ENCODE assay signal across 21 cellular contexts in the genomic region with DNA sequence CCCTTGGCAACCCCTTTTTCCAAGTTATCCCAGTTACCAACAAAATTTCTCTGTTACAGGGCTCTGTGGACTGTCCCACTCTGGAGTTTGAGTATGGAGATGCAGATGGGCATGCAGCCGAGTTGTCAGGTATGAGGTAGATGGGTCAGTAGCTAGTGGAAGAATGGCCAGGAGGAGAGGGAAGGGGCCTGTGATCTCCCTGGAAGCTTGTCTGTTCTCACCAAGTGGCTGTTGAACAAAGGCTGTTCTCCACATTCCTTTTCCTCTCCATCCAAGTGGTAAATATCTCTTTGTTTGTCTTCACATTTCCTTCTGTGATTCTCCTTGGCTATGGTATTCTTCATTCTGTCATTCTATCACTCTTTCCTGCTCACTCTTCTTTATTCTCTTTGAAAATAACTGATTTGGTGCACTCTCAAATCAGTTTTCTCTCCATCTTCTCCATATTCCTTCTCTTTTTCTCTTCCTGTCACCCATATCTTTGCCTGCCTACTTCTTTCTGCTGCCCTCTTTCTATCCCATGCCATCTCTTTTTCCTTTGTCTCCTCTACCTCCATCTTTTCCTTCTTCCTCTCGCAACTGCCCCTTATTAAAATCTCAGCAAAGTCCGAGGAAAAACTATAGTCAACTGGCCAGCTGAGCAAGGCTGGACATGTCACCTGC. TPM values are rescaled to one million over a fixed set of nuclear protein-coding genes. Genes with fewer than 3 reads are reported as not detected.
DNase-seq lines count a peak whose midpoint lies in the region; ATAC-seq and TF ChIP-seq lines count a peak whose summit lies in the region.
"Had no signal": no experiment of that assay in that cellular context is flagged by ENCODE, and none has a peak within 500 bp of the region (broad histone marks: within the 10 kb centered on the region; RNA-seq: fewer than 3 reads in every experiment).

No MANE protein-coding gene starts in this region.

- no peak for DNase-seq in activated naive CD4-positive, alpha-beta T cell treated with anti-CD3 and anti-CD28 coated beads, Interleukin-2, amount 10 ng/mL, durations not matched to agents 7 days and 5 days
- DNase-seq in PC-3 (no peak), gastrocnemius medialis (no peak), CD1c-positive myeloid dendritic cell (ENCODE audit: extremely low spot score) (no peak), A673 (ENCODE audit: low spot score) (no peak)
- no peak for DNase-seq in activated naive CD8-positive, alpha-beta T cell treated with anti-CD3 and anti-CD28 coated beads for 36 hours
- DNase-seq: DND-41; kidney glomerular epithelial cell; midbrain; naive B cell; NCI-H2107; NCI-H345; occipital lobe; sigmoid colon; stimulated activated CD4-positive, alpha-beta T cell treated with anti-CD3 and anti-CD28 coated beads, Interleukin-4, amount 100 ng/mL, for 1 hour; transverse colon had no signal

- POLR2A ChIA-PET in PC-3 (lab: Charles Lee; ENCODE audit: unreplicated experiment), result no interaction called here
- POLR2A ChIA-PET in A673 (lab: Charles Lee; ENCODE audit: low non-redundant PET), result interaction anchor here (0.5 kb wide), 1 partner anchor 674 kb away, joined by 8 read pairs; no protein-coding TSS in a partner anchor

- H3K27me3 ChIP-seq in PC-3 (ENCODE audit: low read length) (no peaks in the 10 kb centered on the region), gastrocnemius medialis (no peaks in the 10 kb centered on the region), A673 (replicated peaks; ENCODE audit: insufficient read depth, low read depth, low read length, poor library complexity) (no peaks in the 10 kb centered on the region)
- H3K27me3 ChIP-seq: gastroesophageal sphincter had no signal

- in situ Hi-C loops in gastrocnemius medialis (cut with MboI; ENCODE audit: low sequenced_read_pairs in 4 of 4), result no loop called here

- H2AFZ ChIP-seq in PC-3 (ENCODE audit: low read length), result no peak overlapping the region

- no peak overlapping the region for H3K9ac ChIP-seq in PC-3 (ENCODE audit: low read length)

- H3K36me3 ChIP-seq in PC-3 (ENCODE audit: low read depth, low read length) (0 out of 2 replicates have a peak, but pooled peaks cover 7% of the 10 kb centered on the region), gastrocnemius medialis (peaks cover 0 to 5% of the 10 kb centered on the region in 2 donors), A673 (ENCODE audit: insufficient read depth, low read length, poor library complexity, severe bottlenecking) (peaks cover 3% of the 10 kb centered on the region)
- H3K36me3 ChIP-seq: gastroesophageal sphincter, sigmoid colon, transverse colon had no signal

- H3K4me1 Mint-ChIP-seq in activated naive CD4-positive, alpha-beta T cell treated with anti-CD3 and anti-CD28 coated beads, Interleukin-2, amount 50 U/mL, for 24 hours, result peaks cover 31% of the 10 kb centered on the region
- H3K4me1 Mint-ChIP-seq in activated naive CD4-positive, alpha-beta T cell treated with anti-CD3 and anti-CD28 coated beads, Interleukin-2, amount 10 ng/mL, durations not matched to agents 7 days and 5 days, result peaks cover 33% of the 10 kb centered on the region
- peaks cover 27% of the 10 kb centered on the region for H3K4me1 Mint-ChIP-seq in activated naive CD8-positive, alpha-beta T cell treated with anti-CD3 and anti-CD28 coated beads for 36 hours

- intact Hi-C loops in PC-3 (cut with micrococcal nuclease) (no loop called here), gastrocnemius medialis (cut with DNase I; ENCODE audit: low total_unique reads) (no loop called here), A673 (cut with micrococcal nuclease; ENCODE audit: unreplicated experiment) (no loop called here)

- H3K4me2 ChIP-seq in PC-3 (ENCODE audit: low read length), result no peak overlapping the region

- H3K79me2 ChIP-seq in PC-3 (ENCODE audit: low read length), result peaks cover 20% of the 10 kb centered on the region

- H3K9me2 ChIP-seq in PC-3 (replicated peaks; ENCODE audit: low read length), result no peaks in the 10 kb centered on the region

- peaks cover 6% of the 10 kb centered on the region for H3F3A ChIP-seq in PC-3 (ENCODE audit: low read length, unreplicated experiment)

- no TSS peak for BruUV-seq in PC-3 (replicated peaks; lab: Mats Ljungman, UMichigan)
- BruUV-seq in A673 (replicated peaks; lab: Mats Ljungman, UMichigan), result no TSS peak

- peak overlapping the region; percentile 91 for H3K27ac Mint-ChIP-seq in activated naive CD4-positive, alpha-beta T cell treated with anti-CD3 and anti-CD28 coated beads, Interleukin-2, amount 50 U/mL, for 24 hours
- H3K27ac Mint-ChIP-seq in activated naive CD4-positive, alpha-beta T cell treated with anti-CD3 and anti-CD28 coated beads, Interleukin-2, amount 10 ng/mL, durations not matched to agents 7 days and 5 days, result no peak overlapping the region
- H3K27ac Mint-ChIP-seq in activated naive CD8-positive, alpha-beta T cell treated with anti-CD3 and anti-CD28 coated beads for 36 hours, result peak overlapping the region; percentile 9
- H3K27ac Mint-ChIP-seq: WTC11 had no signal

- H3K4me1 ChIP-seq in PC-3 (ENCODE audit: insufficient read depth, low read length) (peaks cover 36% of the 10 kb centered on the region), gastrocnemius medialis (peaks cover 36 to 64% of the 10 kb centered on the region in 2 donors), A673 (ENCODE audit: insufficient read depth, low read length, poor library complexity, severe bottlenecking) (peaks cover 16% of the 10 kb centered on the region)

- H3K9me3 Mint-ChIP-seq in activated naive CD4-positive, alpha-beta T cell treated with anti-CD3 and anti-CD28 coated beads, Interleukin-2, amount 50 U/mL, for 24 hours, result no peaks in the 10 kb centered on the region
- no peaks in the 10 kb centered on the region for H3K9me3 Mint-ChIP-seq in activated naive CD4-positive, alpha-beta T cell treated with anti-CD3 and anti-CD28 coated beads, Interleukin-2, amount 10 ng/mL, durations not matched to agents 7 days and 5 days
- no peaks in the 10 kb centered on the region for H3K9me3 Mint-ChIP-seq in activated naive CD8-positive, alpha-beta T cell treated with anti-CD3 and anti-CD28 coated beads for 36 hours
- H3K9me3 Mint-ChIP-seq: naive B cell, WTC11 had no signal

- CTCF ChIA-PET in activated naive CD4-positive, alpha-beta T cell treated with anti-CD3 and anti-CD28 coated beads, Interleukin-2, amount 10 ng/mL, durations not matched to agents 7 days and 5 days (lab: Charles Lee), result interaction anchor here (0.8 to 1.8 kb wide), 9 partner anchors 30 to 276 kb away, joined by 3 to 12 read pairs (median 4); no protein-coding TSS in a partner anchor
- CTCF ChIA-PET in PC-3 (lab: Charles Lee), result interaction anchor here (0.6 kb wide), 1 partner anchor 97 kb away, joined by 4 read pairs; no protein-coding TSS in a partner anchor
- CTCF ChIA-PET in A673 (lab: Charles Lee), result no interaction called here

- no peak for ATAC-seq in PC-3
- ATAC-seq in gastrocnemius medialis, result no peak
- ATAC-seq: gastroesophageal sphincter, HCT116, WTC11 had no signal

- TF ChIP-seq POLR2A in gastrocnemius medialis (IDR thresholded peaks at IDR 0.05), result no peak

- peak overlapping the region; percentile 71 for H3K4me3 Mint-ChIP-seq in activated naive CD4-positive, alpha-beta T cell treated with anti-CD3 and anti-CD28 coated beads, Interleukin-2, amount 50 U/mL, for 24 hours
- no peak overlapping the region for H3K4me3 Mint-ChIP-seq in activated naive CD4-positive, alpha-beta T cell treated with anti-CD3 and anti-CD28 coated beads, Interleukin-2, amount 10 ng/mL, durations not matched to agents 7 days and 5 days
- H3K4me3 Mint-ChIP-seq in activated naive CD8-positive, alpha-beta T cell treated with anti-CD3 and anti-CD28 coated beads for 36 hours, result no peak overlapping the region
- H3K4me3 Mint-ChIP-seq: naive B cell, WTC11 had no signal

- peaks cover 4% of the 10 kb centered on the region for H3K27me3 Mint-ChIP-seq in activated naive CD4-positive, alpha-beta T cell treated with anti-CD3 and anti-CD28 coated beads, Interleukin-2, amount 50 U/mL, for 24 hours
- no peaks in the 10 kb centered on the region for H3K27me3 Mint-ChIP-seq in activated naive CD4-positive, alpha-beta T cell treated with anti-CD3 and anti-CD28 coated beads, Interleukin-2, amount 10 ng/mL, durations not matched to agents 7 days and 5 days
- H3K27me3 Mint-ChIP-seq in activated naive CD8-positive, alpha-beta T cell treated with anti-CD3 and anti-CD28 coated beads for 36 hours, result peaks cover 17% of the 10 kb centered on the region

- no peaks in the 10 kb centered on the region for H3K9me3 ChIP-seq in PC-3 (ENCODE audit: low read length)
- H3K9me3 ChIP-seq in gastrocnemius medialis, result no peaks in the 10 kb centered on the region
- no peaks in the 10 kb centered on the region for H3K9me3 ChIP-seq in A673 (ENCODE audit: low read depth, low read length, poor library complexity, severe bottlenecking)
- H3K9me3 ChIP-seq: gastroesophageal sphincter, sigmoid colon, transverse colon had no signal

- no peaks in the 10 kb centered on the region for H4K20me1 ChIP-seq in PC-3 (ENCODE audit: low read length)

- H3K36me3 Mint-ChIP-seq in activated naive CD4-positive, alpha-beta T cell treated with anti-CD3 and anti-CD28 coated beads, Interleukin-2, amount 50 U/mL, for 24 hours, result peaks cover 26% of the 10 kb centered on the region
- peaks cover 24% of the 10 kb centered on the region for H3K36me3 Mint-ChIP-seq in activated naive CD4-positive, alpha-beta T cell treated with anti-CD3 and anti-CD28 coated beads, Interleukin-2, amount 10 ng/mL, durations not matched to agents 7 days and 5 days
- H3K36me3 Mint-ChIP-seq in activated naive CD8-positive, alpha-beta T cell treated with anti-CD3 and anti-CD28 coated beads for 36 hours, result peaks cover 21% of the 10 kb centered on the region
- H3K36me3 Mint-ChIP-seq: naive B cell had no signal

- TF ChIP-seq CTCF in PC-3 (conservative IDR thresholded peaks at IDR 0.05; ENCODE audit: low read depth, low read length) (no peak), gastrocnemius medialis (IDR thresholded peaks at IDR 0.05 in 4 of 5, conservative IDR thresholded peaks at IDR 0.05 in 1 of 5) (no peak), A673 (conservative IDR thresholded peaks at IDR 0.05; ENCODE audit: low read depth, low read length) (no peak)

- H3K4me3 ChIP-seq in PC-3 (ENCODE audit: low read length) (no peak overlapping the region), gastrocnemius medialis (no peak overlapping the region), A673 (ENCODE audit: low read depth, low read length, poor library complexity, severe bottlenecking) (no peak overlapping the region)
- H3K4me3 ChIP-seq: gastroesophageal sphincter, sigmoid colon, transverse colon had no signal

- H3K27ac ChIP-seq in PC-3 (ENCODE audit: low read length) (peak overlapping the region; percentile 92), gastrocnemius medialis (peak overlapping the region; percentile 5 to 87 (median 67)), A673 (ENCODE audit: low read depth, low read length, poor library complexity, severe bottlenecking) (no peak overlapping the region)
- H3K27ac ChIP-seq: C4-2B, gastroesophageal sphincter, sigmoid colon, transverse colon had no signal

RNA-seq across cellular contexts. Expression of a gene that starts 5.9 kb away (rescaled TPM):
- total RNA-seq in PC-3 (2014; rRNA removed) (7.5 and 8.0 TPM in 2 replicates), gastrocnemius medialis (10 to 100 TPM; 14.3 to 43.9 (median 24.7) TPM), A673 (2021) (9.1 and 10.7 TPM in 2 replicates)
- total RNA-seq in activated naive CD8-positive, alpha-beta T cell treated with anti-CD3 and anti-CD28 coated beads for 36 hours, result 1 to 10 TPM; 6.9 to 7.9 TPM
